9 cellular contexts compared by ENCODE assay signal in the genomic region with DNA sequence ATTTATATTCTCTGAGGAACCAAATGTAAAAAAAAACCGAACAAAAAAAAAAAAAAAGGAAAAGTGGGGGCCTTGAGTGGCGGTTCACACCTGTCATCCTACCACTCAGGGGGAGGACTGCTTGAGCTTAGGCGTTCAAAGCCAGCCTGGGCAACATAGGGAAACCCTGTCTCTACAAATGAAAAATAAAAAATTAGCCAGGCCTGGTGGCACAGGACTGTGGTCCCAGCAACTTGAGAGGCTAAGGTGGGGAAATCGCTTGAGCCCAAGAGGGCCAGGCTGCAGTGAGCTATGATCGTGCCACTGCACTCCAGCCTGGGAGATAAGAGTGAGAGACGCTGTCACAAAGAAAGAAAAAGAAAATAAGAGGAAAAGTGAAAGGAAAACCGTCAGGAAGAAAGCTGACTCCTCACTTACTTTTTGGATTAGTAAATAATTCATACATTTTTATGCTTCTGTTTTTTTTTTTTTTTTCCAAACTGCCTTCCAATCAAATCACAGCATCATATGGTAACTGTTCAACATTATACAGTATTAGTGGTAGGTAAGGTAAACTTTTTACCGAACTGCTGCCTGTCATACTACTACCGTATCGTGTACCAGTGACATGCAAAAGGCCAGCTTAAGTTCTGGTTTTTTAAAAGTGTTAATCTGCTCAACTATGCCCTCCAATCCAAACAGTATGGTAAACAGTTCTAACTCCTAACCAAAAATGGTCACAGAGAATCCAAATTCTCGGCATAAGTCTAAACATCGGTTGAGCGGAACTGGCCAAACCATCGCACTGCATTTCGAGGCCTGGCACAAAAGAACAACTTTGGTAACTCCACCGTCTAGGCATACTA. TPM values are rescaled to one million over a fixed set of nuclear protein-coding genes. Genes with fewer than 3 reads are reported as not detected.
DNase-seq lines count a peak whose midpoint lies in the region; FAIRE-seq and TF ChIP-seq lines count a peak whose summit lies in the region.
"Had no signal": no experiment of that assay in that cellular context is flagged by ENCODE, and none has a peak within 500 bp of the region (broad histone marks: within the 10 kb centered on the region; RNA-seq: fewer than 3 reads in every experiment).

No MANE protein-coding gene starts in this region.

- H3K36me3 ChIP-seq in H7 (replicated peaks; ENCODE audit: control insufficient read depth, insufficient read depth, low read length) (peaks cover 4% of the 10 kb centered on the region), small intestine (ENCODE audit: control insufficient read depth in 2 of 2, insufficient read depth in 2 of 2, low read length in 2 of 2) (peaks cover 4 to 5% of the 10 kb centered on the region in 2 donors)

- TF ChIP-seq CTCF in LNCaP clone FGC (IDR thresholded peaks at IDR 0.05; ENCODE audit: control insufficient read depth, extremely low read depth, insufficient read depth), result no peak

- H3K27ac ChIP-seq in adipose tissue (ENCODE audit: low read depth, low read length), result peak overlapping the region; percentile 60
- H3K27ac ChIP-seq in small intestine (ENCODE audit: low read depth in 1 of 2, low read length in 1 of 2), result peak overlapping the region; percentile 96 to 99

- H3K27me3 ChIP-seq in H7 (ENCODE audit: control insufficient read depth, insufficient read depth, low read length) (no peaks in the 10 kb centered on the region), small intestine (ENCODE audit: control insufficient read depth in 2 of 2, insufficient read depth in 2 of 2, low read length in 2 of 2) (no peaks in the 10 kb centered on the region)

- 4 to 14% (median 13%) methylated on average over 16 of the region's 16 CpGs for WGBS in adipose tissue, 3 donors
- WGBS in small intestine, 3 donors, result 2 to 8% (median 2%) methylated on average over 16 of the region's 16 CpGs

- peak overlapping the region; percentile 95 for H3K4me3 ChIP-seq in H7 (ENCODE audit: insufficient read depth, low read depth, low read length)
- H3K4me3 ChIP-seq in LNCaP clone FGC (ENCODE audit: low read depth, low read length), result peak overlapping the region; percentile 97
- H3K4me3 ChIP-seq in iPS-11a (ENCODE audit: low read depth, low read length), result peak overlapping the region; percentile 96
- H3K4me3 ChIP-seq in small intestine (ENCODE audit: low read depth in 1 of 2, low read length in 2 of 2), result peak overlapping the region; percentile 88 to 89

- no peaks in the 10 kb centered on the region for H3K9me3 ChIP-seq in small intestine (ENCODE audit: control insufficient read depth, low read depth)

- no peak for FAIRE-seq in small intestine (lab: Jason Lieb, UNC)
- FAIRE-seq: islet of Langerhans had no signal

- peak; percentile 21 for DNase-seq in DMS79 treated with DMSO at 0.1 percent for 48 hours (lab: John Stamatoyannopoulos, UW)
- DNase-seq in DMS79 (lab: John Stamatoyannopoulos, UW), result no peak
- DNase-seq in H7, result no peak
- no peak for DNase-seq in LNCaP clone FGC (ENCODE audit: low read depth)
- peak; percentile 76 for DNase-seq in small intestine
- DNase-seq in activated CD8-positive, alpha-beta memory T cell treated with anti-CD3 and anti-CD28 coated beads, Interleukin-2, amount 50 U/mL, for 48 hours, result no peak

- H3K4me1 ChIP-seq in small intestine (ENCODE audit: control insufficient read depth in 2 of 2, insufficient read depth in 1 of 2, low read depth in 1 of 2, low read length in 1 of 2), result no peaks in the 10 kb centered on the region

RNA-seq across cellular contexts. Expression of a gene that starts 1.2 kb away (rescaled TPM):
- 8.2 and 10.2 TPM in 2 replicates for total RNA-seq in H7 (2014; rRNA removed; shearing (Covaris generic))
- 1 to 10 TPM; 3.7 to 9.4 (median 8.9) TPM for polyA plus RNA-seq in adipose tissue
- 1 to 10 TPM; 2.5 to 5.5 (median 3.0) TPM for polyA plus RNA-seq in small intestine

RNA-seq across cellular contexts. Expression of a gene that starts 41.9 kb away (rescaled TPM):
- total RNA-seq in H7 (2014; rRNA removed; shearing (Covaris generic)), result 74.5 and 95.6 TPM in 2 replicates
- polyA plus RNA-seq in adipose tissue (10 to 100 TPM in 1 of 3 donors, 1 to 10 TPM in 2; 4.8 to 12.8 (median 8.3) TPM), small intestine (10 to 100 TPM; 13.2 to 15.6 (median 13.9) TPM)

Comparison
In these comparisons a context has a peak if more than half of its experiments do, and no peak if none do; other contexts are left out.
1. DNase-seq: peak in DMS79 treated with DMSO at 0.1 percent for 48 hours (single experiment) and small intestine (single experiment); none in DMS79 (single experiment), H7 (single experiment), LNCaP clone FGC (single experiment) and activated CD8-positive, alpha-beta memory T cell treated with anti-CD3 and anti-CD28 coated beads, Interleukin-2, amount 50 U/mL, for 48 hours (single experiment).
2. Peak in every context shown above with its lines, with median percentiles within 50 percentile points of each other: H3K4me3 ChIP-seq.